Comparison of ENCODE assay signal across 8 cellular contexts in genomic region chr9:87713278-87713989, GRCh38. TPM values are rescaled to one million over a fixed set of nuclear protein-coding genes. Genes with fewer than 3 reads are reported as not detected.
DNase-seq lines count a peak whose midpoint lies in the region; ATAC-seq, FAIRE-seq and TF ChIP-seq lines count a peak whose summit lies in the region.

No MANE protein-coding gene starts in this region.

- no peaks in the 10 kb centered on the region for H3K9me3 ChIP-seq in Caco-2

- POLR2A ChIA-PET in Caco-2 (lab: Charles Lee) = no interaction called here

- H3K4me1 Mint-ChIP-seq in Calu3 (ENCODE audit: low read depth, unreplicated experiment) (peaks cover 20% of the 10 kb centered on the region), Caco-2 (ENCODE audit: low read depth, unreplicated experiment) (peaks cover 9% of the 10 kb centered on the region)

- FAIRE-seq in bronchial epithelial cell (lab: Jason Lieb, UNC) = peak; percentile 96

- H3K9me3 Mint-ChIP-seq in Calu3 (ENCODE audit: low read depth, unreplicated experiment) = no peaks in the 10 kb centered on the region
- H3K9me3 Mint-ChIP-seq in Caco-2 (ENCODE audit: unreplicated experiment) = no peaks in the 10 kb centered on the region

- no peaks in the 10 kb centered on the region for H3K27me3 Mint-ChIP-seq in Calu3 (ENCODE audit: unreplicated experiment)
- H3K27me3 Mint-ChIP-seq in Caco-2 (ENCODE audit: insufficient read depth, unreplicated experiment) = no peaks in the 10 kb centered on the region

- H3K36me3 ChIP-seq in bronchial epithelial cell (ENCODE audit: control insufficient read depth, insufficient read depth, low read length) (no peaks in the 10 kb centered on the region), Caco-2 (ENCODE audit: control insufficient read depth, insufficient read depth, low read length) (no peaks in the 10 kb centered on the region)

- DNase-seq in Calu3 (peak; percentile 27), RPMI7951 (ENCODE audit: low read depth) (peak; percentile 98), bronchial epithelial cell (ENCODE audit: low read depth) (peak; percentile 95), kidney glomerular epithelial cell (lab: John Stamatoyannopoulos, UW) (peak; percentile 91), NCI-H1436 (lab: John Stamatoyannopoulos, UW) (no peak), Caco-2 (no peak)
- DNase-seq in stimulated activated CD4-positive, alpha-beta T cell treated with anti-CD3 and anti-CD28 coated beads, Interleukin-12 subunit alpha, Interleukin-12 subunit beta, amount 100 ng/mL, for 48 hours (ENCODE audit: low read depth in 2 of 3, low spot score in 1 of 3) = peak; percentile 26 to 53 (median 34)

- H3K4me3 ChIP-seq in bronchial epithelial cell (ENCODE audit: low read depth, low read length) = no peak overlapping the region
- no peak overlapping the region for H3K4me3 ChIP-seq in Caco-2 (ENCODE audit: low read depth, low read length)

- no peak overlapping the region for H3K27ac Mint-ChIP-seq in Calu3 (ENCODE audit: unreplicated experiment)
- no peak overlapping the region for H3K27ac Mint-ChIP-seq in Caco-2 (ENCODE audit: unreplicated experiment)

- BruUV-seq in Calu3 (replicated peaks; lab: Mats Ljungman, UMichigan) (no TSS peak), Caco-2 (replicated peaks; lab: Mats Ljungman, UMichigan) (no TSS peak)

- peaks cover 11% of the 10 kb centered on the region for H3K36me3 Mint-ChIP-seq in Calu3 (ENCODE audit: insufficient read depth, unreplicated experiment)
- H3K36me3 Mint-ChIP-seq in Caco-2 (ENCODE audit: insufficient read depth, unreplicated experiment) = peaks cover 19% of the 10 kb centered on the region

- H3K4me3 Mint-ChIP-seq in Calu3 (ENCODE audit: low read depth, unreplicated experiment) (no peak overlapping the region), Caco-2 (ENCODE audit: unreplicated experiment) (no peak overlapping the region)

- H3K27me3 ChIP-seq in bronchial epithelial cell (ENCODE audit: control insufficient read depth, insufficient read depth, low read length) (no peaks in the 10 kb centered on the region), Caco-2 (replicated peaks; ENCODE audit: control insufficient read depth, insufficient read depth, low read length) (no peaks in the 10 kb centered on the region)

- CTCF ChIA-PET in Calu3 (lab: Charles Lee) = no interaction called here
- CTCF ChIA-PET in Caco-2 (lab: Charles Lee) = no interaction called here

- intact Hi-C loops in Calu3 (cut with micrococcal nuclease; ENCODE audit: unreplicated experiment) (no loop called here), Caco-2 (cut with micrococcal nuclease; ENCODE audit: unreplicated experiment) (no loop called here)

- ATAC-seq in HG03175 (IDR thresholded peaks at IDR 0.05; ENCODE audit: unreplicated experiment) = no peak

- H3K4me1 ChIP-seq in Caco-2 = no peaks in the 10 kb centered on the region; the same call in 1 of the 2 replicates

- TF ChIP-seq CTCF in Calu3 (IDR thresholded peaks at IDR 0.05; ENCODE audit: unreplicated experiment) (no peak), bronchial epithelial cell (IDR thresholded peaks at IDR 0.05; ENCODE audit: insufficient read depth, low read length, severe bottlenecking) (no peak), Caco-2 (IDR thresholded peaks at IDR 0.05; ENCODE audit: insufficient read depth in 1 of 2, low read depth in 1 of 2, low read length in 1 of 2, severe bottlenecking in 1 of 2, unreplicated experiment in 1 of 2) (no peak)

RNA-seq across cellular contexts. Expression of gene CTSL, which starts 12.5 kb away (rescaled TPM):
- total RNA-seq in Calu3 (2022) = 32.2 and 42.9 TPM in 2 replicates
- 168 and 169 TPM in 2 replicates for total RNA-seq in RPMI7951 (2014; rRNA removed; shearing (Covaris generic))
- 107 and 161 TPM in 2 replicates for total RNA-seq in bronchial epithelial cell
- 40.2 and 50.1 TPM in 2 replicates for total RNA-seq in Caco-2 (2022)

Comparison
In these comparisons a context has a peak if more than half of its experiments do, and no peak if none do; other contexts are left out.
1. DNase-seq: peak in Calu3 (single experiment), RPMI7951 (single experiment), bronchial epithelial cell (single experiment), kidney glomerular epithelial cell (single experiment) and stimulated activated CD4-positive, alpha-beta T cell treated with anti-CD3 and anti-CD28 coated beads, Interleukin-12 subunit alpha, Interleukin-12 subunit beta, amount 100 ng/mL, for 48 hours (3 of 3); none in NCI-H1436 (single experiment) and Caco-2 (0 of 2).